ENCODE assay signal across 33 cellular contexts in genomic region chr1:194512361-194512760, GRCh38.
"Had no signal": no experiment of that assay in that cellular context is flagged by ENCODE, and none has a peak within 500 bp of the region (broad histone marks: within the 10 kb centered on the region; RNA-seq: fewer than 3 reads in every experiment).

No MANE protein-coding gene starts in this region.

- H3K27me3 ChIP-seq: adrenal gland, ascending aorta, body of pancreas, brain microvascular endothelial cell, breast epithelium, cardiac muscle cell had no signal

- H3K27ac ChIP-seq: adrenal gland, ascending aorta, body of pancreas, brain microvascular endothelial cell, breast epithelium, cardiac muscle cell had no signal

- ATAC-seq: activated naive CD4-positive, alpha-beta T cell treated with anti-CD3 and anti-CD28 coated beads, Interleukin-2, amount 50 U/mL, for 72 hours; activated naive CD8-positive, alpha-beta T cell treated with anti-CD3 and anti-CD28 coated beads, Interleukin-2, amount 50 U/mL, for 24 hours; activated T-cell treated with anti-CD3 and anti-CD28 coated beads, Interleukin-2, amount 50 U/mL, for 4 hours; activated T-cell treated with anti-CD3 and anti-CD28 coated beads, Interleukin-2, amount 50 U/mL, for 72 hours; activated T-helper 17 cell treated with anti-CD3 and anti-CD28 coated beads, Interleukin-2, amount 50 U/mL, for 72 hours; body of pancreas had no signal

- H3K9me3 ChIP-seq: adrenal gland, ascending aorta, body of pancreas had no signal

- H3K4me1 ChIP-seq: adrenal gland, ascending aorta, body of pancreas, breast epithelium had no signal

- FAIRE-seq: astrocyte, bronchial epithelial cell had no signal

- DNase-seq: activated effector memory CD4-positive, alpha-beta T cell treated with anti-CD3 and anti-CD28 coated beads, Interleukin-2, amount 50 U/mL, for 16 hours; activated effector memory CD4-positive, alpha-beta T cell treated with Interleukin-2 at 50 U/mL for 16 hours; activated gamma-delta T cell; activated gamma-delta T cell treated with Interleukin-2 at 50 U/mL for 16 hours; activated naive CD4-positive, alpha-beta T cell; activated naive CD4-positive, alpha-beta T cell treated with anti-CD3 and anti-CD28 coated beads for 36 hours; activated naive CD4-positive, alpha-beta T cell treated with anti-CD3 and anti-CD28 coated beads, Interleukin-2, amount 10 ng/mL, durations not matched to agents 7 days and 5 days; activated naive CD4-positive, alpha-beta T cell treated with anti-CD3 and anti-CD28 coated beads, Interleukin-2, amount 50 U/mL, for 16 hours; activated naive CD4-positive, alpha-beta T cell treated with Interleukin-2 at 50 U/mL for 16 hours; activated naive CD8-positive, alpha-beta T cell treated with anti-CD3 and anti-CD28 coated beads for 36 hours; activated naive CD8-positive, alpha-beta T cell treated with anti-CD3 and anti-CD28 coated beads, Interleukin-2, amount 10 ng/mL, durations not matched to agents 7 days and 5 days; activated naive CD8-positive, alpha-beta T cell treated with anti-CD3 and anti-CD28 coated beads, Interleukin-2, amount 50 U/mL, for 24 hours; activated T-cell treated with anti-CD3 and anti-CD28 coated beads, Interleukin-2, amount 50 U/mL, for 1 hour; activated T-cell treated with anti-CD3 and anti-CD28 coated beads, Interleukin-2, amount 50 U/mL, for 24 hours; activated T-cell treated with anti-CD3 and anti-CD28 coated beads, Interleukin-2, amount 50 U/mL, for 4 hours; activated T-cell treated with anti-CD3 and anti-CD28 coated beads, Interleukin-2, amount 50 U/mL, for 48 hours; activated T-cell treated with anti-CD3 and anti-CD28 coated beads, Interleukin-2, amount 50 U/mL, for 72 hours; adrenal gland; amniotic stem cell; amygdala; anterior cingulate cortex; aorta; body of pancreas; brain microvascular endothelial cell; central memory CD4-positive, alpha-beta T cell; cerebellar nuclear complex had no signal

- H3K36me3 ChIP-seq: adrenal gland, ascending aorta, brain microvascular endothelial cell, breast epithelium, cardiac muscle cell had no signal

- H3K4me3 ChIP-seq: adrenal gland, ascending aorta, body of pancreas, breast epithelium, cardiac muscle cell had no signal
